ENCODE assay signal across 22 cellular contexts in the genomic region with DNA sequence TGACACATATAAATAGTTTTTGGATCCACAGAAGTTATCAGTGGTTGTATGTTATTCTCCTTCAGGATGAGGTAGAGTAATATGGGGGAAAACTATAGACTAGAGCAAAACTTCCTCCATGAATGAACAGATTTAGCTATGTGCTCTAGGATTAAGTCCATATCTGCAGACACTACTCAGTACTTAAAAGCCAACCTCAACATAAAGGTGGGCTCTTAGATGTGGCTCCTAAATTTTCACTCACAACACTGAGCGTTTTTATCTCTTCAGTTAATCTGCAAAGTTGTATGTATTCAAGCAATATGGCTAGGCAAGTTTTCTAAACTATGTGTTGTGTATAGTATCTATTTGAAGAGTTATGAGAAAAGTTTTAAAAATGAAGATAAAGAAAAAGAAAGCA.
"Had no signal": no experiment of that assay in that cellular context is flagged by ENCODE, and none has a peak within 500 bp of the region (broad histone marks: within the 10 kb centered on the region; RNA-seq: fewer than 3 reads in every experiment).

No MANE protein-coding gene starts in this region.

- H3K27ac ChIP-seq: ascending aorta, SK-N-MC had no signal

- H3K27ac Mint-ChIP-seq: activated B cell treated with CpG ODN at 0.5 μM for 24 hours; activated CD4-positive, alpha-beta memory T cell treated with anti-CD3 and anti-CD28 coated beads for 36 hours; activated CD4-positive, alpha-beta T cell treated with anti-CD3 and anti-CD28 coated beads, Interleukin-2, amount 10 ng/mL, durations not matched to agents 7 days and 5 days; activated naive CD4-positive, alpha-beta T cell treated with anti-CD3 and anti-CD28 coated beads, Interleukin-2, amount 50 U/mL, for 72 hours; activated naive CD8-positive, alpha-beta T cell treated with anti-CD3 and anti-CD28 coated beads, Interleukin-2, amount 50 U/mL, for 24 hours; brain; T-helper 1 cell treated with Interleukin-12 subunit alpha and Interleukin-12 subunit beta and Interleukin-4 antibody, amounts not matched to agents 30 μg/mL and 1 μg/mL, for 36 hours had no signal

- DNase-seq: activated B cell treated with CpG ODN at 0.5 μM for 24 hours; activated CD4-positive, alpha-beta memory T cell treated with anti-CD3 and anti-CD28 coated beads for 36 hours; activated CD4-positive, alpha-beta T cell treated with anti-CD3 and anti-CD28 coated beads, Interleukin-2, amount 10 ng/mL, durations not matched to agents 7 days and 5 days; activated CD8-positive, alpha-beta memory T cell treated with anti-CD3 and anti-CD28 coated beads for 24 hours; activated effector memory CD4-positive, alpha-beta T cell treated with anti-CD3 and anti-CD28 coated beads, Interleukin-2, amount 50 U/mL, for 16 hours; activated naive CD4-positive, alpha-beta T cell treated with Interleukin-2 at 50 U/mL for 16 hours; activated naive CD8-positive, alpha-beta T cell treated with anti-CD3 and anti-CD28 coated beads, Interleukin-2, amount 50 U/mL, for 24 hours; activated T-cell treated with anti-CD3 and anti-CD28 coated beads, Interleukin-2, amount 50 U/mL, for 4 hours; amniotic stem cell; cortex of kidney; NCI-H1105 treated with DMSO at 0.1 percent for 48 hours; NCI-H1436 treated with DMSO at 0.1 percent for 48 hours; NCI-H187; NCI-H2081; NCI-H446; NCI-H524 had no signal

- H3K27me3 ChIP-seq: ascending aorta had no signal

- H3K4me3 ChIP-seq: ascending aorta, SK-N-MC had no signal

- H3K27me3 Mint-ChIP-seq: activated B cell treated with CpG ODN at 0.5 μM for 24 hours; activated CD4-positive, alpha-beta memory T cell treated with anti-CD3 and anti-CD28 coated beads for 36 hours; activated CD4-positive, alpha-beta T cell treated with anti-CD3 and anti-CD28 coated beads, Interleukin-2, amount 10 ng/mL, durations not matched to agents 7 days and 5 days; activated naive CD8-positive, alpha-beta T cell treated with anti-CD3 and anti-CD28 coated beads, Interleukin-2, amount 50 U/mL, for 24 hours; central memory CD8-positive, alpha-beta T cell had no signal

- ATAC-seq: activated naive CD4-positive, alpha-beta T cell treated with anti-CD3 and anti-CD28 coated beads, Interleukin-2, amount 50 U/mL, for 72 hours; activated naive CD8-positive, alpha-beta T cell treated with anti-CD3 and anti-CD28 coated beads, Interleukin-2, amount 50 U/mL, for 24 hours; activated T-cell treated with anti-CD3 and anti-CD28 coated beads, Interleukin-2, amount 50 U/mL, for 4 hours had no signal

- H3K9me3 Mint-ChIP-seq: activated naive CD8-positive, alpha-beta T cell treated with anti-CD3 and anti-CD28 coated beads, Interleukin-2, amount 50 U/mL, for 24 hours; brain had no signal

- H3K36me3 Mint-ChIP-seq: activated CD4-positive, alpha-beta memory T cell treated with anti-CD3 and anti-CD28 coated beads for 36 hours; activated naive CD4-positive, alpha-beta T cell treated with anti-CD3 and anti-CD28 coated beads, Interleukin-2, amount 50 U/mL, for 72 hours; brain had no signal

- H3K4me1 Mint-ChIP-seq: activated B cell treated with CpG ODN at 0.5 μM for 24 hours; activated CD4-positive, alpha-beta T cell treated with anti-CD3 and anti-CD28 coated beads, Interleukin-2, amount 10 ng/mL, durations not matched to agents 7 days and 5 days; activated naive CD8-positive, alpha-beta T cell treated with anti-CD3 and anti-CD28 coated beads, Interleukin-2, amount 50 U/mL, for 24 hours; brain; central memory CD8-positive, alpha-beta T cell had no signal

- H3K9me3 ChIP-seq: ascending aorta had no signal

- H3K4me3 Mint-ChIP-seq: activated B cell treated with CpG ODN at 0.5 μM for 24 hours; activated CD4-positive, alpha-beta memory T cell treated with anti-CD3 and anti-CD28 coated beads for 36 hours; activated CD4-positive, alpha-beta T cell treated with anti-CD3 and anti-CD28 coated beads, Interleukin-2, amount 10 ng/mL, durations not matched to agents 7 days and 5 days; activated naive CD8-positive, alpha-beta T cell treated with anti-CD3 and anti-CD28 coated beads, Interleukin-2, amount 50 U/mL, for 24 hours; activated T-cell treated with anti-CD3 and anti-CD28 coated beads, Interleukin-2, amount 50 U/mL, for 4 hours; brain; central memory CD8-positive, alpha-beta T cell; T-helper 1 cell treated with Interleukin-12 subunit alpha and Interleukin-12 subunit beta and Interleukin-4 antibody, amounts not matched to agents 30 μg/mL and 1 μg/mL, for 36 hours had no signal

- H3K4me1 ChIP-seq: ascending aorta had no signal

- H3K36me3 ChIP-seq: ascending aorta had no signal
